Comparison of ENCODE assay signal across 19 cellular contexts in genomic region chr17:10600551-10600950, GRCh38. TPM values are rescaled to one million over a fixed set of nuclear protein-coding genes. Genes with fewer than 3 reads are reported as not detected.
DNase-seq lines count a peak whose midpoint lies in the region; ATAC-seq and TF ChIP-seq lines count a peak whose summit lies in the region.
"Had no signal": no experiment of that assay in that cellular context is flagged by ENCODE, and none has a peak within 500 bp of the region (broad histone marks: within the 10 kb centered on the region; RNA-seq: fewer than 3 reads in every experiment).

No MANE protein-coding gene starts in this region.

- DNase-seq in A172 (ENCODE audit: low spot score) (peak; percentile 89), HK-2 (ENCODE audit: unreplicated experiment) (peak; percentile 21), lung microvascular endothelial cell (ENCODE audit: low read depth in 2 of 2) (peak; percentile 18 to 51), GM03348 (ENCODE audit: low spot score) (no peak)
- DNase-seq in stimulated activated naive CD8-positive, alpha-beta T cell treated with anti-CD3 and anti-CD28 coated beads, Interleukin-15, Interleukin-2, amounts not matched to agents 100 U/mL and 50 U/mL, for 24 hours: no peak
- DNase-seq in stimulated activated naive CD4-positive, alpha-beta T cell treated with Interleukin-2 at 50 U/mL for 16 hours (lab: John Stamatoyannopoulos, UW): no peak
- no peak for DNase-seq in activated naive CD4-positive, alpha-beta T cell treated with Interleukin-2 at 50 U/mL for 16 hours
- DNase-seq: activated naive CD4-positive, alpha-beta T cell; activated T-cell treated with anti-CD3 and anti-CD28 coated beads, Interleukin-2, amount 50 U/mL, for 24 hours; Caco-2; HCEC 1CT; kidney; lower lobe of right lung; NCI-H187; NCI-H69; stimulated activated CD4-positive, alpha-beta T cell treated with anti-CD3 and anti-CD28 coated beads, Interleukin-2, amount 100 ng/mL, for 48 hours; stimulated activated naive B cell treated with anti-CD40 and anti-IgM and Interleukin-4, amounts not matched to agents 10 μg/mL and 1 μg/mL and 100 μg/mL, for 72 hours had no signal

- ATAC-seq in SK-N-SH treated with all-trans-retinoic acid at 6 μM for 48 hours: peak; percentile 88
- no peak for ATAC-seq in stimulated activated naive CD8-positive, alpha-beta T cell treated with anti-CD3 and anti-CD28 coated beads, Interleukin-15, Interleukin-2, amounts not matched to agents 100 U/mL and 50 U/mL, for 24 hours
- ATAC-seq: gastroesophageal sphincter; lower lobe of right lung; stimulated activated naive B cell treated with anti-CD40 and anti-IgM and Interleukin-4, amounts not matched to agents 10 μg/mL and 1 μg/mL and 100 μg/mL, for 72 hours had no signal

TF ChIP-seq in SK-N-SH treated with all-trans-retinoic acid at 6 μM for 48 hours, 23 proteins besides CTCF, POLR2A, EP300 and RAD21:
- TF ChIP-seq ESRRG (CRISPR knock-in tag; IDR thresholded peaks at IDR 0.05): no peak

RNA-seq across cellular contexts. Expression of gene MYH2, which starts 51.1 kb away (rescaled TPM):
- 0.12 and 0.17 TPM in 2 replicates for total RNA-seq in A172 (2014; rRNA removed; shearing (Covaris generic))
- not detected in 2 replicates for total RNA-seq in lung microvascular endothelial cell
- total RNA-seq: Caco-2, kidney had no signal

RNA-seq across cellular contexts. Expression of gene MYH3, which starts 56.6 kb away (rescaled TPM):
- total RNA-seq in A172 (2014; rRNA removed; shearing (Covaris generic)): 3.9 and 5.6 TPM in 2 replicates
- 0.22 and 0.40 TPM in 2 replicates for total RNA-seq in lung microvascular endothelial cell

Comparison
In these comparisons a context has a peak if more than half of its experiments do, and no peak if none do; other contexts are left out.
1. DNase-seq: peak in A172 (single experiment), HK-2 (single experiment) and lung microvascular endothelial cell (2 of 2); none in GM03348 (single experiment), stimulated activated naive CD8-positive, alpha-beta T cell treated with anti-CD3 and anti-CD28 coated beads, Interleukin-15, Interleukin-2, amounts not matched to agents 100 U/mL and 50 U/mL, for 24 hours (single experiment), stimulated activated naive CD4-positive, alpha-beta T cell treated with Interleukin-2 at 50 U/mL for 16 hours (single experiment) and activated naive CD4-positive, alpha-beta T cell treated with Interleukin-2 at 50 U/mL for 16 hours (single experiment).